9 cellular contexts compared by ENCODE assay signal in genomic region chr2:240622631-240623235, GRCh38. TPM values are rescaled to one million over a fixed set of nuclear protein-coding genes. Genes with fewer than 3 reads are reported as not detected.
DNase-seq lines count a peak whose midpoint lies in the region; ATAC-seq and TF ChIP-seq lines count a peak whose summit lies in the region.
"Had no signal": no experiment of that assay in that cellular context is flagged by ENCODE, and none has a peak within 500 bp of the region (broad histone marks: within the 10 kb centered on the region; RNA-seq: fewer than 3 reads in every experiment).

No MANE protein-coding gene starts in this region.

- H3K9me3 ChIP-seq in BE2C (no peaks in the 10 kb centered on the region), colonic mucosa (no peaks in the 10 kb centered on the region)

- POLR2A ChIA-PET in HEK293T (lab: Yijun Ruan, JAX): interaction anchor here (1.8 kb wide), 1 partner anchor 37 kb away, joined by 6 read pairs; the partner anchor contains the start of gene CAPN10

- H3K4me1 Mint-ChIP-seq in naive B cell: peaks cover 17 to 28% (median 26%) of the 10 kb centered on the region in 3 donors

- H3K27me3 Mint-ChIP-seq in naive B cell: peaks cover 5 to 32% (median 7%) of the 10 kb centered on the region in 3 donors

- peak; percentile 21; the same call in 1 of the 2 replicates for TF ChIP-seq CTCF in BE2C (IDR thresholded peaks at IDR 0.05; ENCODE audit: low read depth, low read length)
- TF ChIP-seq CTCF in colonic mucosa (IDR thresholded peaks at IDR 0.05): no peak

- H3K27ac Mint-ChIP-seq in naive B cell: peak overlapping the region in 4 of 6 donors; percentile 86 to 97 (median 92)

- H3K4me3 ChIP-seq in BE2C (ENCODE audit: low read depth, low read length): no peak overlapping the region
- H3K4me3 ChIP-seq in colonic mucosa: no peak overlapping the region

- no peak overlapping the region for H3K27ac ChIP-seq in colonic mucosa

- CTCF ChIA-PET in HEK293T (lab: Yijun Ruan, JAX): no interaction called here

- H3K36me3 ChIP-seq in BE2C (no peaks in the 10 kb centered on the region), colonic mucosa (no peaks in the 10 kb centered on the region)

- peak overlapping the region in 4 of 8 donors; percentile 36 to 96 (median 79) for H3K4me3 Mint-ChIP-seq in naive B cell

- H3K36me3 Mint-ChIP-seq in naive B cell: peaks cover 7% of the 10 kb centered on the region in 2 donors

- H3K9ac ChIP-seq in colonic mucosa (ENCODE audit: low read depth in 2 of 2, low read length in 2 of 2): no peak overlapping the region

- H3K9me3 Mint-ChIP-seq in naive B cell: peaks cover 0 to 10% (median 2%) of the 10 kb centered on the region in 7 donors

- H3K27me3 ChIP-seq in BE2C: no peaks in the 10 kb centered on the region
- H3K27me3 ChIP-seq in colonic mucosa: no peaks in the 10 kb centered on the region

- intact Hi-C loops in colonic mucosa (cut with DNase I): no loop called here

- peak; percentile 81 for DNase-seq in BE2C
- DNase-seq in RPMI8226: peak; percentile 53
- peak; percentile 29 for DNase-seq in activated T-helper 9 cell treated with anti-CD3 and anti-CD28 coated beads, Interleukin-2, amount 50 U/mL, for 16 hours (ENCODE audit: low read depth)
- DNase-seq in naive B cell: peak; percentile 27
- DNase-seq in colonic mucosa: no peak
- DNase-seq in HEK293T (ENCODE audit: extremely low spot score): no peak

- ATAC-seq in naive B cell (ENCODE audit: low read depth in 2 of 2): no peak
- ATAC-seq in HG03139 (IDR thresholded peaks at IDR 0.05; ENCODE audit: unreplicated experiment): no peak
- no peak for ATAC-seq in HG03175 (IDR thresholded peaks at IDR 0.05; ENCODE audit: unreplicated experiment)

- H3K4me1 ChIP-seq in BE2C (peaks cover 5% of the 10 kb centered on the region), colonic mucosa (no peaks in the 10 kb centered on the region)

TF ChIP-seq in HEK293T, 16 proteins besides CTCF, POLR2A, EP300 and RAD21:
- no peak for TF ChIP-seq BHLHE40 (IDR thresholded peaks at IDR 0.05; ENCODE audit: borderline replicate concordance)
- no peak for TF ChIP-seq ZNF384 (IDR thresholded peaks at IDR 0.05)
- no peak for TF ChIP-seq ELF4 (IDR thresholded peaks at IDR 0.05)
- no peak for TF ChIP-seq NFRKB (IDR thresholded peaks at IDR 0.05)
- TF ChIP-seq HDGF (IDR thresholded peaks at IDR 0.05; ENCODE audit: borderline replicate concordance): no peak
- no peak for TF ChIP-seq FOXA1 (IDR thresholded peaks at IDR 0.05)
- no peak for TF ChIP-seq L3MBTL2 (conservative IDR thresholded peaks at IDR 0.05)
- TF ChIP-seq SUZ12 (IDR thresholded peaks at IDR 0.05): no peak
- TF ChIP-seq CTBP1 (IDR thresholded peaks at IDR 0.05; ENCODE audit: borderline replicate concordance): no peak
- TF ChIP-seq FOXM1 (IDR thresholded peaks at IDR 0.05; ENCODE audit: borderline replicate concordance): no peak
- no peak for TF ChIP-seq LEF1 (IDR thresholded peaks at IDR 0.05; ENCODE audit: borderline replicate concordance)
- TF ChIP-seq TARDBP (IDR thresholded peaks at IDR 0.05): no peak
- TF ChIP-seq ARNT (IDR thresholded peaks at IDR 0.05): no peak
- TF ChIP-seq FOXK2 (IDR thresholded peaks at IDR 0.05): no peak
- TF ChIP-seq PKNOX1 (IDR thresholded peaks at IDR 0.05): no peak
- no peak for TF ChIP-seq SP1 (IDR thresholded peaks at IDR 0.05)

RNA-seq across cellular contexts. Expression of gene GPR35, which starts 2.5 kb away (rescaled TPM):
- 0.43 TPM for polyA plus RNA-seq in BE2C (2012; ENCODE audit: insufficient read depth, insufficient read length, low read depth)
- polyA plus RNA-seq in naive B cell (ENCODE audit: low read depth in 6 of 6): 1 to 10 TPM in 2 of 6 donors, under 1 TPM in 3, not detected in 1; 0.54 to 2.9 (median 0.82) TPM
- 10 to 100 TPM; 64.4 to 92.2 TPM for total RNA-seq in colonic mucosa

RNA-seq across cellular contexts. Expression of gene CAPN10, which starts 36.2 kb away (rescaled TPM):
- polyA plus RNA-seq in BE2C (2012; ENCODE audit: insufficient read depth, insufficient read length, low read depth): 80.2 TPM
- 10 to 100 TPM in 1 of 6 donors, 1 to 10 TPM in 5; 1.4 to 19.0 (median 7.5) TPM for polyA plus RNA-seq in naive B cell (ENCODE audit: low read depth in 6 of 6)
- 10 to 100 TPM; 29.1 to 47.8 TPM for total RNA-seq in colonic mucosa

RNA-seq across cellular contexts. Expression of gene RNPEPL1, which starts 54.4 kb away (rescaled TPM):
- polyA plus RNA-seq in BE2C (2012; ENCODE audit: insufficient read depth, insufficient read length, low read depth): 44.6 TPM
- polyA plus RNA-seq in naive B cell (ENCODE audit: low read depth in 6 of 6): 10 to 100 TPM; 15.6 to 44.3 (median 28.3) TPM
- 100 to 1,000 TPM in 1 of 2 donors, 10 to 100 TPM in 1; 87.2 to 108 TPM for total RNA-seq in colonic mucosa

RNA-seq across cellular contexts. Expression of gene AQP12B, which starts 60.0 kb away (rescaled TPM):
- polyA plus RNA-seq in BE2C (2012; ENCODE audit: insufficient read depth, insufficient read length, low read depth): not detected
- not detected for polyA plus RNA-seq in naive B cell (ENCODE audit: low read depth in 6 of 6)
- 1 to 10 TPM; 7.9 to 9.6 TPM for total RNA-seq in colonic mucosa
- total RNA-seq: HT1080 had no signal

Comparison
In these comparisons a context has a peak if more than half of its experiments do, and no peak if none do; other contexts are left out.
1. DNase-seq: peak in BE2C (single experiment), RPMI8226 (single experiment), activated T-helper 9 cell treated with anti-CD3 and anti-CD28 coated beads, Interleukin-2, amount 50 U/mL, for 16 hours (single experiment) and naive B cell (single experiment); none in colonic mucosa (single experiment) and HEK293T (single experiment).